1 cellular context compared by ENCODE assay signal in the genomic region with DNA sequence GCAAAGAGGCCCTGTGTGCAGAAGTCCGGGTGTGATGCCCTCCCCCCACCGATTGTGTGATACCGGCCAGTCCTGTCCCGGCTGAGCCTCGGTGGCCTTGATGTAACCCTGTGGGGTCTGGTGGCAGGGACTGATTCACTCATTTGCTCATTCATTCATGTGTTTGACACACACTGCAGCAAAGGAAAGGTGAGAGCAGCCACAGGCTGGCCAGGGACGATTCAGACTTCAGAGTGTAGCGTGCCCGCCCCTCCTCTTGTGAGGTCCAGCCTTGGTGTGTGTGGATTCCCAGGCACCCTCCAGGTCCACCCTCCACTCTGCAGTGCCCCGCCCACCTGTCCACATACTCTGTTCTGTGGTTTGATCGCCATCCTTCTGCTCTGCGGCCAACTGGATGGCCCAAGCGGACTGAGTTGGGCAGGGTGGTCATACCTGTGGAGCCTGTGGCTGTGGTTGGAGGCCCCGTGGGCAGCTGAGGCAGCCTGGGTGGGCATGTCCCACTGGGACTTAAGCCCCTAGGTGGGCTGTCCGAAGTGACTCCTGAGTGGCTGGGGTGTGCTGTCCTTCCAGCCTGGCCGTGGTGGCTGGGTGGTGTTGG.
TF ChIP-seq lines count a peak whose summit lies in the region.

No MANE protein-coding gene starts in this region.

TF ChIP-seq in HCT116, 20 proteins besides CTCF, POLR2A, EP300 and RAD21:
- TF ChIP-seq SIN3A (IDR thresholded peaks at IDR 0.05; ENCODE audit: low read depth) (no peak), TCF7L2 (IDR thresholded peaks at IDR 0.05; ENCODE audit: borderline replicate concordance, extremely low read depth, insufficient read depth, insufficient read length) (no peak), ZNF274 (IDR thresholded peaks at IDR 0.05; ENCODE audit: low read depth, low read length) (no peak), SRF (IDR thresholded peaks at IDR 0.05; ENCODE audit: low read depth) (no peak), SP1 (IDR thresholded peaks at IDR 0.05; ENCODE audit: low read depth) (no peak), EGR1 (IDR thresholded peaks at IDR 0.05; ENCODE audit: low read depth) (no peak), YY1 (IDR thresholded peaks at IDR 0.05; ENCODE audit: extremely low read depth, insufficient replicate concordance, low read depth, low read length) (no peak), EZH2phosphoT487 (IDR thresholded peaks at IDR 0.05; ENCODE audit: borderline replicate concordance) (no peak), CEBPB (IDR thresholded peaks at IDR 0.05; ENCODE audit: low read depth) (no peak), EZH2 (IDR thresholded peaks at IDR 0.05) (no peak)
- TF ChIP-seq, protein P1, sequence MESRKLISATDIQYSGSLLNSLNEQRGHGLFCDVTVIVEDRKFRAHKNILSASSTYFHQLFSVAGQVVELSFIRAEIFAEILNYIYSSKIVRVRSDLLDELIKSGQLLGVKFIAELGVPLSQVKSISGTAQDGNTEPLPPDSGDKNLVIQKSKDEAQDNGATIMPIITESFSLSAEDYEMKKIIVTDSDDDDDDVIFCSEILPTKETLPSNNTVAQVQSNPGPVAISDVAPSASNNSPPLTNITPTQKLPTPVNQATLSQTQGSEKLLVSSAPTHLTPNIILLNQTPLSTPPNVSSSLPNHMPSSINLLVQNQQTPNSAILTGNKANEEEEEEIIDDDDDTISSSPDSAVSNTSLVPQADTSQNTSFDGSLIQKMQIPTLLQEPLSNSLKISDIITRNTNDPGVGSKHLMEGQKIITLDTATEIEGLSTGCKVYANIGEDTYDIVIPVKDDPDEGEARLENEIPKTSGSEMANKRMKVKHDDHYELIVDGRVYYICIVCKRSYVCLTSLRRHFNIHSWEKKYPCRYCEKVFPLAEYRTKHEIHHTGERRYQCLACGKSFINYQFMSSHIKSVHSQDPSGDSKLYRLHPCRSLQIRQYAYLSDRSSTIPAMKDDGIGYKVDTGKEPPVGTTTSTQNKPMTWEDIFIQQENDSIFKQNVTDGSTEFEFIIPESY (IDR thresholded peaks at IDR 0.05; ENCODE audit: extremely low read depth, insufficient replicate concordance, low read length): no peak
- TF ChIP-seq, protein P2, sequence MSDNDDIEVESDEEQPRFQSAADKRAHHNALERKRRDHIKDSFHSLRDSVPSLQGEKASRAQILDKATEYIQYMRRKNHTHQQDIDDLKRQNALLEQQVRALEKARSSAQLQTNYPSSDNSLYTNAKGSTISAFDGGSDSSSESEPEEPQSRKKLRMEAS (IDR thresholded peaks at IDR 0.05): no peak
TF ChIP-seq in HCT116: peak in this region for 0.
